ENCODE assay signal across 9 cellular contexts in genomic region chr12:27534060-27534764, GRCh38. TPM values are rescaled to one million over a fixed set of nuclear protein-coding genes. Genes with fewer than 3 reads are reported as not detected.
DNase-seq lines count a peak whose midpoint lies in the region; ATAC-seq and TF ChIP-seq lines count a peak whose summit lies in the region.
"Had no signal": no experiment of that assay in that cellular context is flagged by ENCODE, and none has a peak within 500 bp of the region (broad histone marks: within the 10 kb centered on the region; RNA-seq: fewer than 3 reads in every experiment).

No MANE protein-coding gene starts in this region.

- no peaks in the 10 kb centered on the region for H3K9me2 ChIP-seq in hepatocyte (replicated peaks; ENCODE audit: insufficient read depth)

- peaks cover 6% of the 10 kb centered on the region for H4K20me1 ChIP-seq in hepatocyte (ENCODE audit: insufficient read depth, poor library complexity, severe bottlenecking)

- DNase-seq in GM12865 (ENCODE audit: low read depth) (peak; percentile 87), islet precursor cell (peak; percentile 55), omental fat pad (ENCODE audit: low spot score) (no peak), hepatocyte (ENCODE audit: low spot score) (no peak)
- DNase-seq: MM.1S had no signal

- ATAC-seq in GM21390 (IDR thresholded peaks at IDR 0.05; ENCODE audit: unreplicated experiment) (peak; percentile 49), omental fat pad (ENCODE audit: low FRiP score) (no peak), HG02763 (IDR thresholded peaks at IDR 0.05; ENCODE audit: unreplicated experiment) (no peak), HG03439 (IDR thresholded peaks at IDR 0.05; ENCODE audit: unreplicated experiment) (no peak)

- H3K4me1 ChIP-seq in hepatocyte (ENCODE audit: insufficient read depth): peaks cover 9% of the 10 kb centered on the region

- H3K27ac ChIP-seq in KOPT-K1 (ENCODE audit: low read depth, low read length, poor library complexity, severe bottlenecking) (peak overlapping the region; percentile 46), hepatocyte (no peak overlapping the region)

- no peak overlapping the region for H3K4me2 ChIP-seq in hepatocyte

- peaks cover 95% of the 10 kb centered on the region for H3K79me2 ChIP-seq in hepatocyte

- H3K9me3 ChIP-seq in KOPT-K1 (ENCODE audit: insufficient read depth, low read length, poor library complexity, severe bottlenecking): no peaks in the 10 kb centered on the region
- H3K9me3 ChIP-seq in hepatocyte (ENCODE audit: low read depth): no peaks in the 10 kb centered on the region

- H3K36me3 ChIP-seq in KOPT-K1 (ENCODE audit: insufficient read depth, low read length): no peaks in the 10 kb centered on the region
- H3K36me3 ChIP-seq in hepatocyte (replicated peaks; ENCODE audit: insufficient read depth, low read depth): no peaks in the 10 kb centered on the region

- TF ChIP-seq CTCF in GM12865 (IDR thresholded peaks at IDR 0.05; ENCODE audit: insufficient read depth, low read depth, low read length, missing control alignments) (no peak), omental fat pad (IDR thresholded peaks at IDR 0.05) (no peak), hepatocyte (IDR thresholded peaks at IDR 0.05; ENCODE audit: poor library complexity) (no peak)

- 84% methylated on average over 6 of the region's 6 CpGs for WGBS in hepatocyte (ENCODE audit: low lambda C conversion rate, missing lambda C conversion rate)

- no peak overlapping the region for H3K4me3 ChIP-seq in GM12865 (ENCODE audit: low read depth, low read length)
- H3K4me3 ChIP-seq in hepatocyte: no peak overlapping the region

- H3K27me3 ChIP-seq in hepatocyte: no peaks in the 10 kb centered on the region

- H2AFZ ChIP-seq in hepatocyte: no peak overlapping the region

RNA-seq across cellular contexts. Expression of gene PPFIBP1, which starts 10.2 kb away (rescaled TPM):
- total RNA-seq in omental fat pad (100 to 1,000 TPM in 1 of 4 donors, 10 to 100 TPM in 3; 40.2 to 164 (median 56.5) TPM), hepatocyte (38.6 and 42.4 TPM in 2 replicates)
- 23.9 and 26.1 TPM in 2 replicates for polyA plus RNA-seq in hepatocyte

Comparison
In these comparisons a context has a peak if more than half of its experiments do, and no peak if none do; other contexts are left out.
1. DNase-seq: peak in GM12865 (single experiment) and islet precursor cell (single experiment); none in omental fat pad (single experiment) and hepatocyte (single experiment).